In the genomic region with DNA sequence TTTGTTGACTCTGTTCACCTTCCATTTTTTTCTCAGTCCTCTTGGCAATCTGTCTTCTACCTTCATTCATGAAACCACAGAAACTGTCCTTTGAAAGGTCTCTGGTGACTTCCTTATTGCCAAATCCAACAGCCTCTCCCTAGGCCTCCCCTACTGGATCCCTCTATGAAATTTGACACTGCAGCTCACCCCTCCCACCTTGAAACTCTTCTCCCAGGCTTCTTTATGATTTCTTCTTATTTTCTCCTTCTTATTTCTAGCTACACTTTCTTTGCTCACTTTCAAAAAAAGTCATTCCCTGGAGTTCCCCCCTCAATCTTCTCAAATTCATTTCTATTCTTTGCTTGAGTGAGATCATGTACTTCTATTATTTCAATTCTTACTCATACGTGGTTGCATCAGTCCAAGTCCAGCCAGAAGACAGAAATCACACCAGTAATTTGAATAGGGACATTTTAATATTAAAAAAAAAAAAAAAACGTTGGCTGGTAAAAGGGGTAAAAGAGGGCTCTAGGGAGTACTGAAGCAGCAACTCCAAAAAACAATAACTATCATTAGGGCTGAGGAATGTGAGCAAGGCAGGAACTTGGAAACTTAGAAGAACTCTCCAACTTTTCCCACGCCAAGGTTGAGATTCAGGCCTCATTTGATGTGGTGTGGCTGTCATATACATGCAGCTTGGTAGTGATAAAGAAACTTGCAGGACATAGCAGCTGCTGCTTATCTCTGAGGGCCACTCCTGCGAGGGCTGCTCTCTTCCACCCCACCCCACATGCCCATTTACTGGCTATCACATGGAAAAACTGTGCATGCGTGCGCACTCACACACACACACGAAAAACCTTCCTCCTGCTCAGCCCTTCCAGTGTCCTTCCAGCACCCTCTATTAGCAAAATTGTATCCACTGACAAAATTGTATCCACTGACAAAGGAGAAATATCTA, we compare ENCODE assay signal across 10 cellular contexts.
DNase-seq lines count a peak whose midpoint lies in the region; ATAC-seq and TF ChIP-seq lines count a peak whose summit lies in the region.
"Had no signal": no experiment of that assay in that cellular context is flagged by ENCODE, and none has a peak within 500 bp of the region (broad histone marks: within the 10 kb centered on the region; RNA-seq: fewer than 3 reads in every experiment).

No MANE protein-coding gene starts in this region.

- no peak overlapping the region for H2AFZ ChIP-seq in OCI-LY7 (ENCODE audit: low read length)

- no peak for TF ChIP-seq CTCF in OCI-LY7 (conservative IDR thresholded peaks at IDR 0.05; ENCODE audit: low read length)

- H3K4me1 ChIP-seq in adipocyte (ENCODE audit: control insufficient read depth, insufficient read depth, low read length): peaks cover 38% of the 10 kb centered on the region
- no peaks in the 10 kb centered on the region for H3K4me1 ChIP-seq in OCI-LY7 (ENCODE audit: insufficient read depth, low read length, poor library complexity, severe bottlenecking)

- 0 out of 2 replicates have a peak, but pooled peaks cover 4% of the 10 kb centered on the region for H3K9me2 ChIP-seq in OCI-LY7 (ENCODE audit: insufficient read depth, low read length)

- H3K4me3 ChIP-seq in adipocyte (ENCODE audit: low read length) (peak overlapping the region; percentile 56), OCI-LY7 (ENCODE audit: low read depth, low read length, poor library complexity, severe bottlenecking) (no peak overlapping the region)

- H3K36me3 ChIP-seq in adipocyte (ENCODE audit: control insufficient read depth, insufficient read depth, low read length, severe bottlenecking) (no peaks in the 10 kb centered on the region), OCI-LY7 (ENCODE audit: insufficient read depth, low read length) (no peaks in the 10 kb centered on the region)
- H3K36me3 ChIP-seq: neutrophil had no signal

- no peaks in the 10 kb centered on the region for H4K20me1 ChIP-seq in OCI-LY7 (ENCODE audit: insufficient read depth, low read length)

- intact Hi-C loops in OCI-LY7 (cut with micrococcal nuclease; ENCODE audit: unreplicated experiment): no loop called here

- H3K27me3 ChIP-seq in adipocyte (replicated peaks; ENCODE audit: control insufficient read depth, insufficient read depth, low read length): no peaks in the 10 kb centered on the region
- H3K27me3 ChIP-seq: neutrophil had no signal

- H3K9me3 ChIP-seq in adipocyte (ENCODE audit: control insufficient read depth, low read length): no peaks in the 10 kb centered on the region
- no peaks in the 10 kb centered on the region for H3K9me3 ChIP-seq in OCI-LY7 (ENCODE audit: low read length)
- H3K9me3 ChIP-seq: neutrophil had no signal

- ATAC-seq in left lobe of liver (no peak), HG02610 (IDR thresholded peaks at IDR 0.05; ENCODE audit: unreplicated experiment) (no peak), HG02623 (IDR thresholded peaks at IDR 0.05; ENCODE audit: unreplicated experiment) (no peak)

- no peak overlapping the region for H3K27ac ChIP-seq in OCI-LY7 (ENCODE audit: low read depth, low read length, poor library complexity, severe bottlenecking)
- H3K27ac ChIP-seq: neutrophil had no signal

- BruUV-seq in OCI-LY7 (replicated peaks; lab: Mats Ljungman, UMichigan): no TSS peak

- CTCF ChIA-PET in OCI-LY7 (lab: Charles Lee; ENCODE audit: unreplicated experiment): no interaction called here

- no peaks in the 10 kb centered on the region for H3K79me2 ChIP-seq in OCI-LY7 (ENCODE audit: insufficient read depth, low read depth, low read length)

- in situ Hi-C loops in Caki2 (cut with HindIII; ENCODE audit: low pct_unique_long_range_greater_than_20kb, low sequenced_read_pairs): no loop called here

- no peak overlapping the region for H3K9ac ChIP-seq in adipocyte (ENCODE audit: low read length)

- DNase-seq in Caki2 (ENCODE audit: low read depth) (peak; percentile 85), Kasumi-1 (lab: John Stamatoyannopoulos, UW) (peak; percentile 83 to 89), adipocyte (ENCODE audit: low read depth) (peak; percentile 83), kidney glomerular epithelial cell (lab: John Stamatoyannopoulos, UW) (peak; percentile 76), OCI-LY7 (ENCODE audit: low spot score) (no peak), left lobe of liver (ENCODE audit: low spot score) (no peak)
- DNase-seq: activated CD4-positive, alpha-beta memory T cell treated with anti-CD3 and anti-CD28 coated beads, Interleukin-2, amount 10 ng/mL, durations not matched to agents 7 days and 5 days had no signal

- no peak overlapping the region for H3K4me2 ChIP-seq in OCI-LY7 (ENCODE audit: low read length)

- POLR2A ChIA-PET in OCI-LY7 (lab: Charles Lee): no interaction called here

Comparison
In these comparisons a context has a peak if more than half of its experiments do, and no peak if none do; other contexts are left out.
1. DNase-seq: peak in Caki2 (single experiment), Kasumi-1 (2 of 2), adipocyte (single experiment) and kidney glomerular epithelial cell (single experiment); none in OCI-LY7 (single experiment) and left lobe of liver (single experiment).